Comparison of ENCODE assay signal across 1 cellular context in the genomic region with DNA sequence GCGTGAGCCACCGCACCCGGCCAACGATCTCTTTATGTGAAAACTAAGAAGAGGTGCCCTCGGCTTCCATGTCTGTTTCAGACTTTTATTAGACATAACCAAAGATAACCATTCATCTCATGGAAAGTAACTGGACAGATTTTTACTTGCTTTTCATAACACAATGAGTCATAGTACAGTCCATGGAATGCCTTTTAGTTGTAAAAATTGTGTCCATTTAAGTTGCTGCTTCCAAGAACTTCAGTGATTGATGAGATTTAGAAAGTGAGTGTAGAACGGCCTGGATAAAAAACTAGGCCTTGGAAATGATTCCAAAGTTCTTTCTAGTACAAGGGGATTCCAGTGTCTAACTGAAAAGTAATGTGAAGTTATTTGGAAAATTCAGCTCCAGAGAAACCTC.
TF ChIP-seq lines count a peak whose summit lies in the region.

No MANE protein-coding gene starts in this region.

TF ChIP-seq in SK-N-SH, 30 proteins besides CTCF, POLR2A, EP300 and RAD21:
- TF ChIP-seq YY1 (IDR thresholded peaks at IDR 0.05; ENCODE audit: low read depth) = no peak
- no peak for TF ChIP-seq RCOR1 (IDR thresholded peaks at IDR 0.05; ENCODE audit: low read length)
- TF ChIP-seq, protein P1, sequence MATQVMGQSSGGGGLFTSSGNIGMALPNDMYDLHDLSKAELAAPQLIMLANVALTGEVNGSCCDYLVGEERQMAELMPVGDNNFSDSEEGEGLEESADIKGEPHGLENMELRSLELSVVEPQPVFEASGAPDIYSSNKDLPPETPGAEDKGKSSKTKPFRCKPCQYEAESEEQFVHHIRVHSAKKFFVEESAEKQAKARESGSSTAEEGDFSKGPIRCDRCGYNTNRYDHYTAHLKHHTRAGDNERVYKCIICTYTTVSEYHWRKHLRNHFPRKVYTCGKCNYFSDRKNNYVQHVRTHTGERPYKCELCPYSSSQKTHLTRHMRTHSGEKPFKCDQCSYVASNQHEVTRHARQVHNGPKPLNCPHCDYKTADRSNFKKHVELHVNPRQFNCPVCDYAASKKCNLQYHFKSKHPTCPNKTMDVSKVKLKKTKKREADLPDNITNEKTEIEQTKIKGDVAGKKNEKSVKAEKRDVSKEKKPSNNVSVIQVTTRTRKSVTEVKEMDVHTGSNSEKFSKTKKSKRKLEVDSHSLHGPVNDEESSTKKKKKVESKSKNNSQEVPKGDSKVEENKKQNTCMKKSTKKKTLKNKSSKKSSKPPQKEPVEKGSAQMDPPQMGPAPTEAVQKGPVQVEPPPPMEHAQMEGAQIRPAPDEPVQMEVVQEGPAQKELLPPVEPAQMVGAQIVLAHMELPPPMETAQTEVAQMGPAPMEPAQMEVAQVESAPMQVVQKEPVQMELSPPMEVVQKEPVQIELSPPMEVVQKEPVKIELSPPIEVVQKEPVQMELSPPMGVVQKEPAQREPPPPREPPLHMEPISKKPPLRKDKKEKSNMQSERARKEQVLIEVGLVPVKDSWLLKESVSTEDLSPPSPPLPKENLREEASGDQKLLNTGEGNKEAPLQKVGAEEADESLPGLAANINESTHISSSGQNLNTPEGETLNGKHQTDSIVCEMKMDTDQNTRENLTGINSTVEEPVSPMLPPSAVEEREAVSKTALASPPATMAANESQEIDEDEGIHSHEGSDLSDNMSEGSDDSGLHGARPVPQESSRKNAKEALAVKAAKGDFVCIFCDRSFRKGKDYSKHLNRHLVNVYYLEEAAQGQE (IDR thresholded peaks at IDR 0.05; ENCODE audit: low read depth, low read length) = no peak
- TF ChIP-seq ELF1 (IDR thresholded peaks at IDR 0.05) = no peak
- TF ChIP-seq, protein P2, sequence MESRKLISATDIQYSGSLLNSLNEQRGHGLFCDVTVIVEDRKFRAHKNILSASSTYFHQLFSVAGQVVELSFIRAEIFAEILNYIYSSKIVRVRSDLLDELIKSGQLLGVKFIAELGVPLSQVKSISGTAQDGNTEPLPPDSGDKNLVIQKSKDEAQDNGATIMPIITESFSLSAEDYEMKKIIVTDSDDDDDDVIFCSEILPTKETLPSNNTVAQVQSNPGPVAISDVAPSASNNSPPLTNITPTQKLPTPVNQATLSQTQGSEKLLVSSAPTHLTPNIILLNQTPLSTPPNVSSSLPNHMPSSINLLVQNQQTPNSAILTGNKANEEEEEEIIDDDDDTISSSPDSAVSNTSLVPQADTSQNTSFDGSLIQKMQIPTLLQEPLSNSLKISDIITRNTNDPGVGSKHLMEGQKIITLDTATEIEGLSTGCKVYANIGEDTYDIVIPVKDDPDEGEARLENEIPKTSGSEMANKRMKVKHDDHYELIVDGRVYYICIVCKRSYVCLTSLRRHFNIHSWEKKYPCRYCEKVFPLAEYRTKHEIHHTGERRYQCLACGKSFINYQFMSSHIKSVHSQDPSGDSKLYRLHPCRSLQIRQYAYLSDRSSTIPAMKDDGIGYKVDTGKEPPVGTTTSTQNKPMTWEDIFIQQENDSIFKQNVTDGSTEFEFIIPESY (IDR thresholded peaks at IDR 0.05; ENCODE audit: borderline replicate concordance, low read depth) = no peak
- TF ChIP-seq, protein P3, sequence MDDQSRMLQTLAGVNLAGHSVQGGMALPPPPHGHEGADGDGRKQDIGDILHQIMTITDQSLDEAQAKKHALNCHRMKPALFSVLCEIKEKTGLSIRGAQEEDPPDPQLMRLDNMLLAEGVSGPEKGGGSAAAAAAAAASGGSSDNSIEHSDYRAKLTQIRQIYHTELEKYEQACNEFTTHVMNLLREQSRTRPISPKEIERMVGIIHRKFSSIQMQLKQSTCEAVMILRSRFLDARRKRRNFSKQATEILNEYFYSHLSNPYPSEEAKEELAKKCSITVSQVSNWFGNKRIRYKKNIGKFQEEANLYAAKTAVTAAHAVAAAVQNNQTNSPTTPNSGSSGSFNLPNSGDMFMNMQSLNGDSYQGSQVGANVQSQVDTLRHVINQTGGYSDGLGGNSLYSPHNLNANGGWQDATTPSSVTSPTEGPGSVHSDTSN (IDR thresholded peaks at IDR 0.05) = peak; percentile 81
- TF ChIP-seq TEAD4 (IDR thresholded peaks at IDR 0.05; ENCODE audit: borderline replicate concordance, insufficient read depth) = no peak
- TF ChIP-seq NFIC (IDR thresholded peaks at IDR 0.05; ENCODE audit: borderline replicate concordance) = peak; percentile 55
- peak; percentile 71 for TF ChIP-seq JUND (IDR thresholded peaks at IDR 0.05)
- TF ChIP-seq, protein P4, sequence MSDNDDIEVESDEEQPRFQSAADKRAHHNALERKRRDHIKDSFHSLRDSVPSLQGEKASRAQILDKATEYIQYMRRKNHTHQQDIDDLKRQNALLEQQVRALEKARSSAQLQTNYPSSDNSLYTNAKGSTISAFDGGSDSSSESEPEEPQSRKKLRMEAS (IDR thresholded peaks at IDR 0.05; ENCODE audit: low read depth) = no peak
- TF ChIP-seq FOSL2 (IDR thresholded peaks at IDR 0.05; ENCODE audit: borderline replicate concordance, low read depth) = peak; percentile 59; the same call in 1 of the 2 replicates
- TF ChIP-seq TCF12 (IDR thresholded peaks at IDR 0.05) = peak; percentile 47; the same call in 1 of the 2 replicates
- TF ChIP-seq, protein P5, sequence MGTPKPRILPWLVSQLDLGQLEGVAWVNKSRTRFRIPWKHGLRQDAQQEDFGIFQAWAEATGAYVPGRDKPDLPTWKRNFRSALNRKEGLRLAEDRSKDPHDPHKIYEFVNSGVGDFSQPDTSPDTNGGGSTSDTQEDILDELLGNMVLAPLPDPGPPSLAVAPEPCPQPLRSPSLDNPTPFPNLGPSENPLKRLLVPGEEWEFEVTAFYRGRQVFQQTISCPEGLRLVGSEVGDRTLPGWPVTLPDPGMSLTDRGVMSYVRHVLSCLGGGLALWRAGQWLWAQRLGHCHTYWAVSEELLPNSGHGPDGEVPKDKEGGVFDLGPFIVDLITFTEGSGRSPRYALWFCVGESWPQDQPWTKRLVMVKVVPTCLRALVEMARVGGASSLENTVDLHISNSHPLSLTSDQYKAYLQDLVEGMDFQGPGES (IDR thresholded peaks at IDR 0.05; ENCODE audit: low read depth, low read length) = no peak
- no peak for TF ChIP-seq RFX5 (IDR thresholded peaks at IDR 0.05; ENCODE audit: low read length)
